28 cellular contexts compared by ENCODE assay signal in genomic region chr4:180333156-180333555, GRCh38.
"Had no signal": no experiment of that assay in that cellular context is flagged by ENCODE, and none has a peak within 500 bp of the region (broad histone marks: within the 10 kb centered on the region; RNA-seq: fewer than 3 reads in every experiment).

No MANE protein-coding gene starts in this region.

- H3K27ac ChIP-seq: body of pancreas, cardiac muscle cell, KMS-11, VCaP had no signal

- H3K27me3 Mint-ChIP-seq: activated CD4-positive, alpha-beta memory T cell treated with anti-CD3 and anti-CD28 coated beads, Interleukin-2, amount 10 ng/mL, durations not matched to agents 7 days and 5 days; activated CD4-positive, alpha-beta T cell treated with anti-CD3 and anti-CD28 coated beads for 36 hours; activated naive CD4-positive, alpha-beta T cell treated with anti-CD3 and anti-CD28 coated beads, Interleukin-2, amount 10 ng/mL, durations not matched to agents 7 days and 5 days; activated naive CD8-positive, alpha-beta T cell treated with anti-CD3 and anti-CD28 coated beads for 36 hours; T-helper 17 cell had no signal

- H3K4me3 Mint-ChIP-seq: activated CD4-positive, alpha-beta memory T cell treated with anti-CD3 and anti-CD28 coated beads, Interleukin-2, amount 10 ng/mL, durations not matched to agents 7 days and 5 days; activated CD4-positive, alpha-beta T cell treated with anti-CD3 and anti-CD28 coated beads for 36 hours; activated naive CD4-positive, alpha-beta T cell treated with anti-CD3 and anti-CD28 coated beads, Interleukin-2, amount 10 ng/mL, durations not matched to agents 7 days and 5 days; activated naive CD8-positive, alpha-beta T cell treated with anti-CD3 and anti-CD28 coated beads for 36 hours; activated T-cell treated with anti-CD3 and anti-CD28 coated beads, Interleukin-2, amount 50 U/mL, for 72 hours; T-helper 17 cell had no signal

- H3K27me3 ChIP-seq: body of pancreas, cardiac muscle cell, MG63 had no signal

- H3K36me3 ChIP-seq: cardiac muscle cell, MG63 had no signal

- H3K4me2 ChIP-seq: KMS-11 had no signal

- DNase-seq: activated CD4-positive, alpha-beta memory T cell treated with anti-CD3 and anti-CD28 coated beads, Interleukin-2, amount 10 ng/mL, durations not matched to agents 7 days and 5 days; activated CD4-positive, alpha-beta T cell treated with anti-CD3 and anti-CD28 coated beads for 36 hours; activated CD4-positive, alpha-beta T cell treated with anti-CD3 and anti-CD28 coated beads, Interleukin-2, amount 50 U/mL, for 1 hour; activated CD8-positive, alpha-beta memory T cell treated with anti-CD3 and anti-CD28 coated beads, Interleukin-2, amount 50 U/mL, for 4 hours; activated gamma-delta T cell treated with Interleukin-2 at 50 U/mL for 16 hours; activated naive CD4-positive, alpha-beta T cell treated with anti-CD3 and anti-CD28 coated beads, Interleukin-2, amount 10 ng/mL, durations not matched to agents 7 days and 5 days; activated naive CD8-positive, alpha-beta T cell treated with anti-CD3 and anti-CD28 coated beads for 36 hours; activated T-cell treated with anti-CD3 and anti-CD28 coated beads, Interleukin-2, amount 50 U/mL, for 72 hours; body of pancreas; cerebellar nuclear complex; MG63; MV-4-11; NCI-H1105 treated with DMSO at 0.1 percent for 48 hours; NCI-H1436 treated with DMSO at 0.1 percent for 48 hours; NCI-H187; NCI-H2081; NCI-H510A treated with DMSO at 0.1 percent for 48 hours; NCI-H69; NK-92 treated with Interleukin-12 subunit alpha and Interleukin-12 subunit beta, amount 100 ng/mL, for 24 hours; SIG-M5; T-helper 17 cell; T1000 had no signal

- H3K4me3 ChIP-seq: body of pancreas, cardiac muscle cell, MG63 had no signal

- H3K4me1 Mint-ChIP-seq: activated CD4-positive, alpha-beta memory T cell treated with anti-CD3 and anti-CD28 coated beads, Interleukin-2, amount 10 ng/mL, durations not matched to agents 7 days and 5 days; activated CD4-positive, alpha-beta T cell treated with anti-CD3 and anti-CD28 coated beads for 36 hours; activated naive CD4-positive, alpha-beta T cell treated with anti-CD3 and anti-CD28 coated beads, Interleukin-2, amount 10 ng/mL, durations not matched to agents 7 days and 5 days; activated naive CD8-positive, alpha-beta T cell treated with anti-CD3 and anti-CD28 coated beads for 36 hours; T-helper 17 cell had no signal

- H3K36me3 Mint-ChIP-seq: activated naive CD4-positive, alpha-beta T cell treated with anti-CD3 and anti-CD28 coated beads, Interleukin-2, amount 10 ng/mL, durations not matched to agents 7 days and 5 days; activated naive CD8-positive, alpha-beta T cell treated with anti-CD3 and anti-CD28 coated beads for 36 hours had no signal

- H3K27ac Mint-ChIP-seq: activated CD4-positive, alpha-beta memory T cell treated with anti-CD3 and anti-CD28 coated beads, Interleukin-2, amount 10 ng/mL, durations not matched to agents 7 days and 5 days; activated CD4-positive, alpha-beta T cell treated with anti-CD3 and anti-CD28 coated beads for 36 hours; activated naive CD4-positive, alpha-beta T cell treated with anti-CD3 and anti-CD28 coated beads, Interleukin-2, amount 10 ng/mL, durations not matched to agents 7 days and 5 days; activated naive CD8-positive, alpha-beta T cell treated with anti-CD3 and anti-CD28 coated beads for 36 hours; activated T-cell treated with anti-CD3 and anti-CD28 coated beads, Interleukin-2, amount 50 U/mL, for 72 hours; activated T-helper 2 cell treated with anti-CD3 and anti-CD28 coated beads, Interferon-gamma antibody, Interleukin-2, Interleukin-4, amounts not matched to agents 10 μg/mL and 5 μg/mL and 100 μg/mL, durations not matched to agents 14 hours and 24 hours and 36 hours; T-helper 17 cell had no signal

- ATAC-seq: activated CD4-positive, alpha-beta T cell treated with anti-CD3 and anti-CD28 coated beads for 36 hours; activated T-cell treated with anti-CD3 and anti-CD28 coated beads, Interleukin-2, amount 50 U/mL, for 72 hours; body of pancreas; T-helper 17 cell had no signal

- H3K9me3 Mint-ChIP-seq: activated naive CD8-positive, alpha-beta T cell treated with anti-CD3 and anti-CD28 coated beads for 36 hours had no signal

- H3K9ac ChIP-seq: KMS-11 had no signal

- H3K4me1 ChIP-seq: body of pancreas had no signal

- H3K9me3 ChIP-seq: body of pancreas, MG63 had no signal

- FAIRE-seq: RCC 7860, TTC549 had no signal
